In genomic region chr4:113750315-113750714, GRCh38 we compare ENCODE assay signal across 1 cellular context.
TF ChIP-seq lines count a peak whose summit lies in the region.

No MANE protein-coding gene starts in this region.

TF ChIP-seq in GM12878, 131 proteins besides CTCF, POLR2A, EP300 and RAD21 (continued from another document):
- no peak for TF ChIP-seq CUX1 (IDR thresholded peaks at IDR 0.05; ENCODE audit: insufficient replicate concordance, low read depth, low read length)
- no peak for TF ChIP-seq BHLHE40 (IDR thresholded peaks at IDR 0.05; ENCODE audit: borderline replicate concordance in 1 of 2, low read depth in 2 of 2, low read length in 1 of 2)
- TF ChIP-seq TARDBP (IDR thresholded peaks at IDR 0.05; ENCODE audit: borderline replicate concordance) = no peak
- TF ChIP-seq SREBF2 (IDR thresholded peaks at IDR 0.05; ENCODE audit: low read length) = no peak
- no peak for TF ChIP-seq NR2C2 (IDR thresholded peaks at IDR 0.05; ENCODE audit: borderline replicate concordance, control insufficient read depth, insufficient read length, low read depth)
- no peak for TF ChIP-seq ZNF24 (IDR thresholded peaks at IDR 0.05)
- TF ChIP-seq SMAD1 (IDR thresholded peaks at IDR 0.05; ENCODE audit: low read depth, partially characterized antibody) = no peak
- TF ChIP-seq ZBTB11 (CRISPR knock-in tag; IDR thresholded peaks at IDR 0.05) = no peak
- TF ChIP-seq RELB (IDR thresholded peaks at IDR 0.05; ENCODE audit: low read depth) = no peak
- TF ChIP-seq BRCA1 (IDR thresholded peaks at IDR 0.05; ENCODE audit: low read depth, low read length) = no peak
- no peak for TF ChIP-seq ZNF217 (IDR thresholded peaks at IDR 0.05)
- TF ChIP-seq EGR1 (IDR thresholded peaks at IDR 0.05; ENCODE audit: borderline replicate concordance in 1 of 2, low read depth in 2 of 2, low read length in 2 of 2) = no peak
- TF ChIP-seq POLR2AphosphoS2 (IDR thresholded peaks at IDR 0.05; ENCODE audit: low read depth, low read length) = no peak
- no peak for TF ChIP-seq USF2 (IDR thresholded peaks at IDR 0.05; ENCODE audit: borderline replicate concordance, low read depth, low read length)
- TF ChIP-seq GABPA (IDR thresholded peaks at IDR 0.05; ENCODE audit: low read depth) = no peak
